Comparison of ENCODE assay signal across 8 cellular contexts in genomic region chr10:117175215-117175900, GRCh38. TPM values are rescaled to one million over a fixed set of nuclear protein-coding genes. Genes with fewer than 3 reads are reported as not detected.
A peak's percentile ranks its signal among the peaks of the same experiment; 100 is the strongest.
DNase-seq lines count a peak whose midpoint lies in the region; ATAC-seq and TF ChIP-seq lines count a peak whose summit lies in the region.

No MANE protein-coding gene starts in this region.

- H3K9ac ChIP-seq in iPS-15b (ENCODE audit: low read depth, low read length), result no peak overlapping the region
- H3K9ac ChIP-seq in skeletal muscle satellite cell (ENCODE audit: low read depth, low read length), result no peak overlapping the region

- TF ChIP-seq POLR2A in adrenal gland (IDR thresholded peaks at IDR 0.05), result no peak

- peak overlapping the region; percentile 81 to 96 (median 91) for H3K4me3 Mint-ChIP-seq in IgD-negative memory B cell

- peak overlapping the region in 1 of 4 donors; percentile 27 for H3K4me3 ChIP-seq in adrenal gland
- H3K4me3 ChIP-seq in iPS-15b (ENCODE audit: low read depth, low read length), result peak overlapping the region; percentile 82
- peak overlapping the region; percentile 67 for H3K4me3 ChIP-seq in skeletal muscle satellite cell (ENCODE audit: low read length)

- H3K9me3 Mint-ChIP-seq in IgD-negative memory B cell, result no peaks in the 10 kb centered on the region

- peaks cover 10 to 14% (median 12%) of the 10 kb centered on the region in 3 donors for H3K4me1 Mint-ChIP-seq in IgD-negative memory B cell

- ATAC-seq in GM21528 (IDR thresholded peaks at IDR 0.05; ENCODE audit: low FRiP score, unreplicated experiment), result peak; percentile 53

- H3K27me3 ChIP-seq in adrenal gland (peaks cover 40% of the 10 kb centered on the region), iPS-15b (ENCODE audit: control insufficient read depth, insufficient read depth, low read length) (peaks cover 61% of the 10 kb centered on the region), skeletal muscle satellite cell (ENCODE audit: control insufficient read depth, insufficient read depth, low read length) (peaks cover 35% of the 10 kb centered on the region)

- no peaks in the 10 kb centered on the region for H3K9me3 ChIP-seq in adrenal gland (replicated peaks in 1 of 3)
- no peaks in the 10 kb centered on the region for H3K9me3 ChIP-seq in iPS-15b (ENCODE audit: control insufficient read depth, insufficient read depth, low read length)
- no peaks in the 10 kb centered on the region for H3K9me3 ChIP-seq in skeletal muscle satellite cell (replicated peaks; ENCODE audit: low read length)

- 5 to 13% (median 7%) methylated on average over 20 to 46 of the region's 46 CpGs for WGBS in adrenal gland, 4 donors

- DNase-seq in DMS 273 (lab: John Stamatoyannopoulos, UW; ENCODE audit: unreplicated experiment) (peak; percentile 68), DMS 273 treated with DMSO at 0.1 percent for 48 hours (lab: John Stamatoyannopoulos, UW) (no peak), adrenal gland (peak in 4 of 7 donors; percentile 10 to 53 (median 17)), DMS114 treated with DMSO at 0.1 percent for 48 hours (lab: John Stamatoyannopoulos, UW; ENCODE audit: unreplicated experiment) (no peak)

- H3K36me3 ChIP-seq in adrenal gland (replicated peaks in 1 of 2) (no peaks in the 10 kb centered on the region), iPS-15b (ENCODE audit: control insufficient read depth, insufficient read depth, low read length) (no peaks in the 10 kb centered on the region), skeletal muscle satellite cell (ENCODE audit: insufficient read depth, low read length) (no peaks in the 10 kb centered on the region)

- H3K27ac Mint-ChIP-seq in IgD-negative memory B cell, result no peak overlapping the region

- peak overlapping the region; percentile 89 for H3K4me2 ChIP-seq in skeletal muscle satellite cell (ENCODE audit: low read length)

- peak in 2 of 6 experiments; percentile 5 to 9 for TF ChIP-seq CTCF in adrenal gland (IDR thresholded peaks at IDR 0.05)

- no peaks in the 10 kb centered on the region for H3K36me3 Mint-ChIP-seq in IgD-negative memory B cell

- peaks cover 22% of the 10 kb centered on the region for H3K27me3 Mint-ChIP-seq in IgD-negative memory B cell

- intact Hi-C loops in adrenal gland (cut with DNase I), result loop anchor here in 1 of 2 donors (5.0 kb wide), 1 partner anchor 488 kb away; no protein-coding TSS in a partner anchor

- no peak overlapping the region for H3K27ac ChIP-seq in adrenal gland

- H3K4me1 ChIP-seq in adrenal gland (replicated peaks in 1 of 2), result peaks cover 0 to 9% of the 10 kb centered on the region in 2 donors
- no peaks in the 10 kb centered on the region for H3K4me1 ChIP-seq in iPS-15b (ENCODE audit: control insufficient read depth, insufficient read depth, low read length)
- H3K4me1 ChIP-seq in skeletal muscle satellite cell (ENCODE audit: control insufficient read depth, insufficient read depth, low read length), result peaks cover 8% of the 10 kb centered on the region

RNA-seq across cellular contexts. Expression of gene KCNK18, which starts 21.9 kb away (rescaled TPM):
- polyA plus RNA-seq in IgD-negative memory B cell, result not detected
- not detected for total RNA-seq in adrenal gland
- not detected for polyA plus RNA-seq in adrenal gland
- not detected in 2 replicates for total RNA-seq in skeletal muscle satellite cell (2012; rRNA removed)

RNA-seq across cellular contexts. Expression of gene VAX1, which starts 37.3 kb away (rescaled TPM):
- polyA plus RNA-seq in IgD-negative memory B cell (not detected), adrenal gland (not detected)
- not detected for total RNA-seq in adrenal gland
- not detected in 2 replicates for total RNA-seq in skeletal muscle satellite cell (2012; rRNA removed)

Comparison
In these comparisons a context has a peak if more than half of its experiments do, and no peak if none do; other contexts are left out.
1. DNase-seq: peak in DMS 273 (single experiment) and adrenal gland (4 of 7); none in DMS 273 treated with DMSO at 0.1 percent for 48 hours (single experiment) and DMS114 treated with DMSO at 0.1 percent for 48 hours (single experiment).